In the genomic region with DNA sequence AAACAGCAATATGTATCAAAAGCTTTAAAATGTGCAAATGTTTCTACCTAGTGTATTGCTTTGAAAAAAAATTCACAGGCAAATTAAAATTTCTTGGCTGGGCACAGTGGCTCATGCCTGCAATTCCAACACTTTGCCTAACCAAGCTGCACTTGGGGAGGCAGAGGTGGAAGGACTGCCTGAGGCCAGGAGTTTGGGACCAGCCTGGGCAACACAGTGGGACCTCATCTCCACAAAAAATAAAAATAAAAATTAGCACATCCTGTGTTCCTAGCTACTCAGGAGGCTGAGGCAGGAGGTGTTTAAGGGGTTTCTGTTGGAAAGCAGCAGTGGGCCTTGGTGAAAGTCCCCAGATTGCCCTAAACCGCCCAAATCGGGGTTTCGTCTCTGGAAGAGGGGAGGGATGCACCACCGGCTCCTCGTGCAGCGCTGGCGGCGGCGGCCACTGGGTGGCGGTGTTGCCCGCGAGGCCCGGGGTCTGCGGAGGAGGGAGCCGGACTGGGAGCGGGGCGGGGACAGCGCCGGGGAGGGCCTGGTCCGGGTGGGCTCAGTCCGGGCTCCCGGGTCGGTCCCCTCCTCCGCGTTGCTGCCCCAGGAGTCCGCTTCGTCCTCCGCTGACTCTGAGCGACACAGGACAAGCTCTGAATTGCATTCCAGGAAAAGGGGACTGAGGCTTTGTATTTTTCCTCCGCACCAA, we compare ENCODE assay signal across 9 cellular contexts.
DNase-seq lines count a peak whose midpoint lies in the region; ATAC-seq and TF ChIP-seq lines count a peak whose summit lies in the region.
"Had no signal": no experiment of that assay in that cellular context is flagged by ENCODE, and none has a peak within 500 bp of the region (broad histone marks: within the 10 kb centered on the region; RNA-seq: fewer than 3 reads in every experiment).

No MANE protein-coding gene starts in this region.

- peak; percentile 82 for TF ChIP-seq CTCF in DND-41 (IDR thresholded peaks at IDR 0.05; ENCODE audit: borderline replicate concordance, extremely low read depth, low read length, poor library complexity, severe bottlenecking)
- TF ChIP-seq CTCF in KMS-11 (conservative IDR thresholded peaks at IDR 0.05; ENCODE audit: low read depth, low read length), result peak; percentile 52
- peak; percentile 80 for TF ChIP-seq CTCF in lower lobe of right lung (IDR thresholded peaks at IDR 0.05)

- no peak overlapping the region for H3K4me3 Mint-ChIP-seq in activated CD4-positive, alpha-beta T cell treated with anti-CD3 and anti-CD28 coated beads, Interleukin-2, amount 10 ng/mL, durations not matched to agents 7 days and 5 days
- H3K4me3 Mint-ChIP-seq: activated naive CD4-positive, alpha-beta T cell treated with anti-CD3 and anti-CD28 coated beads, Interleukin-2, amount 50 U/mL, for 24 hours had no signal

- H3K27me3 ChIP-seq in DND-41 (ENCODE audit: insufficient read depth, low read length, poor library complexity) (peaks cover 2% of the 10 kb centered on the region), KMS-11 (ENCODE audit: insufficient read depth, low read depth) (no peaks in the 10 kb centered on the region), lower lobe of right lung (ENCODE audit: low read depth) (peaks cover 50% of the 10 kb centered on the region)

- H3K4me3 ChIP-seq in DND-41 (ENCODE audit: low read depth in 1 of 2, low read length in 2 of 2), result no peak overlapping the region
- H3K4me3 ChIP-seq in KMS-11 (IDR thresholded peaks at IDR 0.05; ENCODE audit: insufficient read depth, low read depth, low read length), result no peak overlapping the region
- H3K4me3 ChIP-seq in lower lobe of right lung, result peak overlapping the region; percentile 39

- no peaks in the 10 kb centered on the region for H3K4me1 ChIP-seq in DND-41 (ENCODE audit: insufficient read depth, low read length)
- H3K4me1 ChIP-seq in KMS-11 (ENCODE audit: low read depth, poor library complexity, severe bottlenecking), result no peaks in the 10 kb centered on the region
- H3K4me1 ChIP-seq in lower lobe of right lung, result no peaks in the 10 kb centered on the region

- no peaks in the 10 kb centered on the region for H3K9me3 Mint-ChIP-seq in activated CD4-positive, alpha-beta T cell treated with anti-CD3 and anti-CD28 coated beads, Interleukin-2, amount 10 ng/mL, durations not matched to agents 7 days and 5 days

- DNase-seq in DND-41 (peak; percentile 55), lower lobe of right lung (peak; percentile 58)
- DNase-seq in activated CD4-positive, alpha-beta T cell treated with anti-CD3 and anti-CD28 coated beads, Interleukin-2, amount 10 ng/mL, durations not matched to agents 7 days and 5 days, result peak; percentile 48
- DNase-seq in effector CD4-positive, alpha-beta T cell, result peak; percentile 6
- peak; percentile 32 to 62 for DNase-seq in stimulated activated CD4-positive, alpha-beta T cell treated with anti-CD3 and anti-CD28 coated beads, Interleukin-4, amount 100 ng/mL, for 48 hours (ENCODE audit: low read depth in 2 of 2)

- H3K27ac ChIP-seq in DND-41 (ENCODE audit: low read length), result no peak overlapping the region
- no peak overlapping the region for H3K27ac ChIP-seq in KMS-11
- H3K27ac ChIP-seq in lower lobe of right lung, result no peak overlapping the region

- no peak overlapping the region for H3K9ac ChIP-seq in DND-41 (ENCODE audit: low read depth, low read length)
- H3K9ac ChIP-seq in KMS-11, result no peak overlapping the region

- H3K36me3 ChIP-seq in DND-41 (ENCODE audit: insufficient read depth, low read length) (no peaks in the 10 kb centered on the region), KMS-11 (ENCODE audit: insufficient read depth) (no peaks in the 10 kb centered on the region), lower lobe of right lung (no peaks in the 10 kb centered on the region)

- H3K27ac Mint-ChIP-seq in activated CD4-positive, alpha-beta T cell treated with anti-CD3 and anti-CD28 coated beads, Interleukin-2, amount 10 ng/mL, durations not matched to agents 7 days and 5 days, result no peak overlapping the region
- H3K27ac Mint-ChIP-seq: activated naive CD4-positive, alpha-beta T cell treated with anti-CD3 and anti-CD28 coated beads, Interleukin-2, amount 50 U/mL, for 24 hours had no signal

- H2AFZ ChIP-seq in DND-41 (ENCODE audit: low read depth, low read length), result no peak overlapping the region
- H2AFZ ChIP-seq in KMS-11 (ENCODE audit: low read depth), result peak overlapping the region; percentile 61

- H3K27me3 Mint-ChIP-seq in activated CD4-positive, alpha-beta T cell treated with anti-CD3 and anti-CD28 coated beads, Interleukin-2, amount 10 ng/mL, durations not matched to agents 7 days and 5 days, result peaks cover 24% of the 10 kb centered on the region

- no peaks in the 10 kb centered on the region for H3K9me3 ChIP-seq in DND-41 (ENCODE audit: insufficient read depth, low read length, severe bottlenecking)
- H3K9me3 ChIP-seq in lower lobe of right lung, result no peaks in the 10 kb centered on the region

- H3K4me2 ChIP-seq in DND-41 (ENCODE audit: insufficient read depth, low read length) (no peak overlapping the region), KMS-11 (peak overlapping the region; percentile 57)

- CTCF ChIA-PET in activated CD4-positive, alpha-beta T cell treated with anti-CD3 and anti-CD28 coated beads, Interleukin-2, amount 10 ng/mL, durations not matched to agents 7 days and 5 days (lab: Charles Lee), result interaction anchor here (1.1 kb wide), 1 partner anchor 52 kb away, joined by 3 read pairs; no protein-coding TSS in a partner anchor

- H3K36me3 Mint-ChIP-seq in activated CD4-positive, alpha-beta T cell treated with anti-CD3 and anti-CD28 coated beads, Interleukin-2, amount 10 ng/mL, durations not matched to agents 7 days and 5 days (ENCODE audit: low read depth), result no peaks in the 10 kb centered on the region
- H3K36me3 Mint-ChIP-seq: activated naive CD4-positive, alpha-beta T cell treated with anti-CD3 and anti-CD28 coated beads, Interleukin-2, amount 50 U/mL, for 24 hours had no signal

- intact Hi-C loops in lower lobe of right lung (cut with DNase I), result no loop called here

- H4K20me1 ChIP-seq in DND-41 (ENCODE audit: insufficient read depth, low read length) (no peaks in the 10 kb centered on the region), KMS-11 (ENCODE audit: insufficient read depth) (no peaks in the 10 kb centered on the region)

- no peaks in the 10 kb centered on the region for H3K4me1 Mint-ChIP-seq in activated CD4-positive, alpha-beta T cell treated with anti-CD3 and anti-CD28 coated beads, Interleukin-2, amount 10 ng/mL, durations not matched to agents 7 days and 5 days
- H3K4me1 Mint-ChIP-seq: activated naive CD4-positive, alpha-beta T cell treated with anti-CD3 and anti-CD28 coated beads, Interleukin-2, amount 50 U/mL, for 24 hours had no signal

- ATAC-seq in DND-41 (ENCODE audit: insufficient read depth, low read depth), result peak; percentile 93
- ATAC-seq in GM21423 (IDR thresholded peaks at IDR 0.05; ENCODE audit: unreplicated experiment), result peak; percentile 85
- ATAC-seq in lower lobe of right lung, result peak; percentile 87
- ATAC-seq in GM19324 (IDR thresholded peaks at IDR 0.05; ENCODE audit: low FRiP score, unreplicated experiment), result no peak

- H3K79me2 ChIP-seq in DND-41 (ENCODE audit: insufficient read depth, low read length) (no peaks in the 10 kb centered on the region), KMS-11 (ENCODE audit: insufficient read depth, low read depth) (no peaks in the 10 kb centered on the region)

- POLR2A ChIA-PET in activated CD4-positive, alpha-beta T cell treated with anti-CD3 and anti-CD28 coated beads, Interleukin-2, amount 10 ng/mL, durations not matched to agents 7 days and 5 days (lab: Charles Lee), result no interaction called here

Comparison
In these comparisons a context has a peak if more than half of its experiments do, and no peak if none do; other contexts are left out.
1. DNase-seq: peak in every context shown above with its lines; median percentile 58 in lower lobe of right lung; 55 in DND-41; 48 in activated CD4-positive, alpha-beta T cell treated with anti-CD3 and anti-CD28 coated beads, Interleukin-2, amount 10 ng/mL, durations not matched to agents 7 days and 5 days; 47 in stimulated activated CD4-positive, alpha-beta T cell treated with anti-CD3 and anti-CD28 coated beads, Interleukin-4, amount 100 ng/mL, for 48 hours; 6 in effector CD4-positive, alpha-beta T cell.